24 cellular contexts compared by ENCODE assay signal in genomic region chr9:86042226-86042625, GRCh38.
"Had no signal": no experiment of that assay in that cellular context is flagged by ENCODE, and none has a peak within 500 bp of the region (broad histone marks: within the 10 kb centered on the region; RNA-seq: fewer than 3 reads in every experiment).

No MANE protein-coding gene starts in this region.

- H3K36me3 Mint-ChIP-seq: memory B cell; naive thymus-derived CD4-positive, alpha-beta T cell; stimulated activated memory B cell treated with anti-CD40 and anti-IgM and Interleukin-4, amounts not matched to agents 10 μg/mL and 1 μg/mL and 100 μg/mL, for 72 hours had no signal

- H3K4me3 Mint-ChIP-seq: memory B cell; naive thymus-derived CD4-positive, alpha-beta T cell; stimulated activated memory B cell treated with anti-CD40 and anti-IgM and Interleukin-4, amounts not matched to agents 10 μg/mL and 1 μg/mL and 100 μg/mL, for 72 hours; stimulated activated naive CD8-positive, alpha-beta T cell treated with anti-CD3 and anti-CD28 coated beads, Interleukin-15, Interleukin-2, amounts not matched to agents 100 ng/mL and 50 ng/mL, for 24 hours had no signal

- H3K27ac ChIP-seq: colonic mucosa, hepatocyte, left ventricle myocardium inferior, lower lobe of right lung, parathyroid adenoma, prostate gland, right lobe of liver, spleen, thoracic aorta had no signal

- FAIRE-seq: endothelial cell of umbilical vein had no signal

- H3K27me3 Mint-ChIP-seq: stimulated activated memory B cell treated with anti-CD40 and anti-IgM and Interleukin-4, amounts not matched to agents 10 μg/mL and 1 μg/mL and 100 μg/mL, for 72 hours; stimulated activated naive CD8-positive, alpha-beta T cell treated with anti-CD3 and anti-CD28 coated beads, Interleukin-15, Interleukin-2, amounts not matched to agents 100 ng/mL and 50 ng/mL, for 24 hours had no signal

- H3K4me1 Mint-ChIP-seq: memory B cell; naive thymus-derived CD4-positive, alpha-beta T cell; stimulated activated memory B cell treated with anti-CD40 and anti-IgM and Interleukin-4, amounts not matched to agents 10 μg/mL and 1 μg/mL and 100 μg/mL, for 72 hours had no signal

- ATAC-seq: lower lobe of right lung; naive thymus-derived CD4-positive, alpha-beta T cell; stimulated activated memory B cell treated with anti-CD40 and anti-IgM and Interleukin-4, amounts not matched to agents 10 μg/mL and 1 μg/mL and 100 μg/mL, for 72 hours had no signal

- H3K9me3 Mint-ChIP-seq: memory B cell; stimulated activated memory B cell treated with anti-CD40 and anti-IgM and Interleukin-4, amounts not matched to agents 10 μg/mL and 1 μg/mL and 100 μg/mL, for 72 hours; stimulated activated naive CD8-positive, alpha-beta T cell treated with anti-CD3 and anti-CD28 coated beads, Interleukin-15, Interleukin-2, amounts not matched to agents 100 ng/mL and 50 ng/mL, for 24 hours had no signal

- DNase-seq: caudate nucleus; colonic mucosa; dermis blood vessel endothelial cell; foreskin melanocyte; kidney glomerular epithelial cell; left ventricle myocardium inferior; lower lobe of right lung; naive thymus-derived CD4-positive, alpha-beta T cell; occipital lobe; retina; right lobe of liver; spleen; stimulated activated CD4-positive, alpha-beta T cell treated with anti-CD3 and anti-CD28 coated beads, Interleukin-15, amount 100 ng/mL, for 24 hours; stimulated activated CD4-positive, alpha-beta T cell treated with anti-CD3 and anti-CD28 coated beads, Interleukin-1b, Interleukin-23, amount 100 ng/mL, for 48 hours; stimulated activated CD4-positive, alpha-beta T cell treated with anti-CD3 and anti-CD28 coated beads, Interleukin-4, amount 100 ng/mL, for 24 hours; trophoblast cell had no signal

- H3K27ac Mint-ChIP-seq: memory B cell; naive thymus-derived CD4-positive, alpha-beta T cell; stimulated activated memory B cell treated with anti-CD40 and anti-IgM and Interleukin-4, amounts not matched to agents 10 μg/mL and 1 μg/mL and 100 μg/mL, for 72 hours; stimulated activated naive CD8-positive, alpha-beta T cell treated with anti-CD3 and anti-CD28 coated beads, Interleukin-15, Interleukin-2, amounts not matched to agents 100 ng/mL and 50 ng/mL, for 24 hours had no signal
